ENCODE assay signal across 1 cellular context in the genomic region with DNA sequence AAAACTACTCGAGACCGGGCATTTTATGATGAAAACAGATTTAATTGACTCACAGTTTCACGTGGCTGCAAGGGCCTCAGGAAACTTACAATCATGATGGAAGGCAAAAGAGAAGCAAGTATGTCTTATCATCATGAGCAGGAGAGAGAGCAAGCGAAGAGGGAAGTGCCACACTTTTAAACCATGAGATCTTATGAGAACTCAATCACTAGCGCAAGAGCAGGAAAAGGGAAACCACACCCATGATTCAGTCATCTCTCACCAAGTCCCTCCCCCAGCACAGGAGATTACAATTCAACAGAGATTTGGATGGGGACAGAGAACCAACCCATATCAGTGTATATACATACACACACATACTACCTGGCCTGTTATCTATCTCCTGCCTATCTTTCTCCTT.
TF ChIP-seq lines count a peak whose summit lies in the region.

No MANE protein-coding gene starts in this region.

TF ChIP-seq in H1, 55 proteins besides CTCF, POLR2A, EP300 and RAD21 (continued from another document):
- TF ChIP-seq, protein P1, sequence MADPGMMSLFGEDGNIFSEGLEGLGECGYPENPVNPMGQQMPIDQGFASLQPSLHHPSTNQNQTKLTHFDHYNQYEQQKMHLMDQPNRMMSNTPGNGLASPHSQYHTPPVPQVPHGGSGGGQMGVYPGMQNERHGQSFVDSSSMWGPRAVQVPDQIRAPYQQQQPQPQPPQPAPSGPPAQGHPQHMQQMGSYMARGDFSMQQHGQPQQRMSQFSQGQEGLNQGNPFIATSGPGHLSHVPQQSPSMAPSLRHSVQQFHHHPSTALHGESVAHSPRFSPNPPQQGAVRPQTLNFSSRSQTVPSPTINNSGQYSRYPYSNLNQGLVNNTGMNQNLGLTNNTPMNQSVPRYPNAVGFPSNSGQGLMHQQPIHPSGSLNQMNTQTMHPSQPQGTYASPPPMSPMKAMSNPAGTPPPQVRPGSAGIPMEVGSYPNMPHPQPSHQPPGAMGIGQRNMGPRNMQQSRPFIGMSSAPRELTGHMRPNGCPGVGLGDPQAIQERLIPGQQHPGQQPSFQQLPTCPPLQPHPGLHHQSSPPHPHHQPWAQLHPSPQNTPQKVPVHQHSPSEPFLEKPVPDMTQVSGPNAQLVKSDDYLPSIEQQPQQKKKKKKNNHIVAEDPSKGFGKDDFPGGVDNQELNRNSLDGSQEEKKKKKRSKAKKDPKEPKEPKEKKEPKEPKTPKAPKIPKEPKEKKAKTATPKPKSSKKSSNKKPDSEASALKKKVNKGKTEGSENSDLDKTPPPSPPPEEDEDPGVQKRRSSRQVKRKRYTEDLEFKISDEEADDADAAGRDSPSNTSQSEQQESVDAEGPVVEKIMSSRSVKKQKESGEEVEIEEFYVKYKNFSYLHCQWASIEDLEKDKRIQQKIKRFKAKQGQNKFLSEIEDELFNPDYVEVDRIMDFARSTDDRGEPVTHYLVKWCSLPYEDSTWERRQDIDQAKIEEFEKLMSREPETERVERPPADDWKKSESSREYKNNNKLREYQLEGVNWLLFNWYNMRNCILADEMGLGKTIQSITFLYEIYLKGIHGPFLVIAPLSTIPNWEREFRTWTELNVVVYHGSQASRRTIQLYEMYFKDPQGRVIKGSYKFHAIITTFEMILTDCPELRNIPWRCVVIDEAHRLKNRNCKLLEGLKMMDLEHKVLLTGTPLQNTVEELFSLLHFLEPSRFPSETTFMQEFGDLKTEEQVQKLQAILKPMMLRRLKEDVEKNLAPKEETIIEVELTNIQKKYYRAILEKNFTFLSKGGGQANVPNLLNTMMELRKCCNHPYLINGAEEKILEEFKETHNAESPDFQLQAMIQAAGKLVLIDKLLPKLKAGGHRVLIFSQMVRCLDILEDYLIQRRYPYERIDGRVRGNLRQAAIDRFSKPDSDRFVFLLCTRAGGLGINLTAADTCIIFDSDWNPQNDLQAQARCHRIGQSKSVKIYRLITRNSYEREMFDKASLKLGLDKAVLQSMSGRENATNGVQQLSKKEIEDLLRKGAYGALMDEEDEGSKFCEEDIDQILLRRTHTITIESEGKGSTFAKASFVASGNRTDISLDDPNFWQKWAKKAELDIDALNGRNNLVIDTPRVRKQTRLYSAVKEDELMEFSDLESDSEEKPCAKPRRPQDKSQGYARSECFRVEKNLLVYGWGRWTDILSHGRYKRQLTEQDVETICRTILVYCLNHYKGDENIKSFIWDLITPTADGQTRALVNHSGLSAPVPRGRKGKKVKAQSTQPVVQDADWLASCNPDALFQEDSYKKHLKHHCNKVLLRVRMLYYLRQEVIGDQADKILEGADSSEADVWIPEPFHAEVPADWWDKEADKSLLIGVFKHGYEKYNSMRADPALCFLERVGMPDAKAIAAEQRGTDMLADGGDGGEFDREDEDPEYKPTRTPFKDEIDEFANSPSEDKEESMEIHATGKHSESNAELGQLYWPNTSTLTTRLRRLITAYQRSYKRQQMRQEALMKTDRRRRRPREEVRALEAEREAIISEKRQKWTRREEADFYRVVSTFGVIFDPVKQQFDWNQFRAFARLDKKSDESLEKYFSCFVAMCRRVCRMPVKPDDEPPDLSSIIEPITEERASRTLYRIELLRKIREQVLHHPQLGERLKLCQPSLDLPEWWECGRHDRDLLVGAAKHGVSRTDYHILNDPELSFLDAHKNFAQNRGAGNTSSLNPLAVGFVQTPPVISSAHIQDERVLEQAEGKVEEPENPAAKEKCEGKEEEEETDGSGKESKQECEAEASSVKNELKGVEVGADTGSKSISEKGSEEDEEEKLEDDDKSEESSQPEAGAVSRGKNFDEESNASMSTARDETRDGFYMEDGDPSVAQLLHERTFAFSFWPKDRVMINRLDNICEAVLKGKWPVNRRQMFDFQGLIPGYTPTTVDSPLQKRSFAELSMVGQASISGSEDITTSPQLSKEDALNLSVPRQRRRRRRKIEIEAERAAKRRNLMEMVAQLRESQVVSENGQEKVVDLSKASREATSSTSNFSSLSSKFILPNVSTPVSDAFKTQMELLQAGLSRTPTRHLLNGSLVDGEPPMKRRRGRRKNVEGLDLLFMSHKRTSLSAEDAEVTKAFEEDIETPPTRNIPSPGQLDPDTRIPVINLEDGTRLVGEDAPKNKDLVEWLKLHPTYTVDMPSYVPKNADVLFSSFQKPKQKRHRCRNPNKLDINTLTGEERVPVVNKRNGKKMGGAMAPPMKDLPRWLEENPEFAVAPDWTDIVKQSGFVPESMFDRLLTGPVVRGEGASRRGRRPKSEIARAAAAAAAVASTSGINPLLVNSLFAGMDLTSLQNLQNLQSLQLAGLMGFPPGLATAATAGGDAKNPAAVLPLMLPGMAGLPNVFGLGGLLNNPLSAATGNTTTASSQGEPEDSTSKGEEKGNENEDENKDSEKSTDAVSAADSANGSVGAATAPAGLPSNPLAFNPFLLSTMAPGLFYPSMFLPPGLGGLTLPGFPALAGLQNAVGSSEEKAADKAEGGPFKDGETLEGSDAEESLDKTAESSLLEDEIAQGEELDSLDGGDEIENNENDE (IDR thresholded peaks at IDR 0.05; ENCODE audit: insufficient replicate concordance, low read length), result no peak
- TF ChIP-seq BRCA1 (IDR thresholded peaks at IDR 0.05; ENCODE audit: low read depth, low read length), result no peak
- no peak for TF ChIP-seq BCL11A (IDR thresholded peaks at IDR 0.05; ENCODE audit: low read depth in 2 of 2, low read length in 2 of 2)
